ENCODE assay signal across 9 cellular contexts in genomic region chr7:13057462-13058200, GRCh38.
DNase-seq lines count a peak whose midpoint lies in the region; ATAC-seq and TF ChIP-seq lines count a peak whose summit lies in the region.
"Had no signal": no experiment of that assay in that cellular context is flagged by ENCODE, and none has a peak within 500 bp of the region (broad histone marks: within the 10 kb centered on the region; RNA-seq: fewer than 3 reads in every experiment).

No MANE protein-coding gene starts in this region.

- TF ChIP-seq CTCF in Peyer's patch (IDR thresholded peaks at IDR 0.05) (no peak), progenitor cell of endocrine pancreas (IDR thresholded peaks at IDR 0.05; ENCODE audit: unreplicated experiment) (no peak), brain microvascular endothelial cell (IDR thresholded peaks at IDR 0.05; ENCODE audit: low read depth, low read length, missing control alignments) (no peak), lower leg skin (IDR thresholded peaks at IDR 0.05) (no peak)

- TF ChIP-seq POLR2A in Peyer's patch (IDR thresholded peaks at IDR 0.05) (no peak), lower leg skin (IDR thresholded peaks at IDR 0.05) (no peak)

- no peaks in the 10 kb centered on the region for H3K36me3 Mint-ChIP-seq in activated CD4-positive, alpha-beta T cell treated with anti-CD3 and anti-CD28 coated beads, Interleukin-2, amount 10 ng/mL, durations not matched to agents 24 days and 14 days (ENCODE audit: low read depth)
- no peaks in the 10 kb centered on the region for H3K36me3 Mint-ChIP-seq in progenitor cell of endocrine pancreas (ENCODE audit: insufficient read depth)

- in situ Hi-C loops in brain microvascular endothelial cell (cut with HindIII; ENCODE audit: low pct_ligation_motif_present, low sequenced_read_pairs), result no loop called here

- H3K9me3 Mint-ChIP-seq in activated CD4-positive, alpha-beta T cell treated with anti-CD3 and anti-CD28 coated beads, Interleukin-2, amount 10 ng/mL, durations not matched to agents 24 days and 14 days, result peaks cover 4% of the 10 kb centered on the region
- H3K9me3 Mint-ChIP-seq in progenitor cell of endocrine pancreas (ENCODE audit: low read depth), result no peaks in the 10 kb centered on the region

- intact Hi-C loops in activated CD4-positive, alpha-beta T cell treated with anti-CD3 and anti-CD28 coated beads, Interleukin-2, amount 10 ng/mL, durations not matched to agents 24 days and 14 days (cut with micrococcal nuclease), result no loop called here
- intact Hi-C loops in lower leg skin (cut with DNase I; ENCODE audit: low total_unique reads), result no loop called here

- no peaks in the 10 kb centered on the region for H3K4me1 ChIP-seq in Peyer's patch

- H3K27me3 ChIP-seq in Peyer's patch, result no peaks in the 10 kb centered on the region
- H3K27me3 ChIP-seq in brain microvascular endothelial cell (replicated peaks), result no peaks in the 10 kb centered on the region

- H3K27ac Mint-ChIP-seq in activated CD4-positive, alpha-beta T cell treated with anti-CD3 and anti-CD28 coated beads, Interleukin-2, amount 10 ng/mL, durations not matched to agents 24 days and 14 days, result peak overlapping the region; percentile 75
- peak overlapping the region; percentile 12 for H3K27ac Mint-ChIP-seq in progenitor cell of endocrine pancreas

- peak; percentile 92 for ATAC-seq in HG02870 (IDR thresholded peaks at IDR 0.05; ENCODE audit: unreplicated experiment)

- WGBS in lower leg skin, 2 donors, result 68 to 71% methylated on average over 6 of the region's 6 CpGs

- H3K27me3 Mint-ChIP-seq in activated CD4-positive, alpha-beta T cell treated with anti-CD3 and anti-CD28 coated beads, Interleukin-2, amount 10 ng/mL, durations not matched to agents 24 days and 14 days, result peaks cover 5% of the 10 kb centered on the region
- no peaks in the 10 kb centered on the region for H3K27me3 Mint-ChIP-seq in progenitor cell of endocrine pancreas

- peak overlapping the region; percentile 74 for H3K4me3 Mint-ChIP-seq in activated CD4-positive, alpha-beta T cell treated with anti-CD3 and anti-CD28 coated beads, Interleukin-2, amount 10 ng/mL, durations not matched to agents 24 days and 14 days
- no peak overlapping the region for H3K4me3 Mint-ChIP-seq in progenitor cell of endocrine pancreas (ENCODE audit: low read depth)

- H3K9me3 ChIP-seq in Peyer's patch, result no peaks in the 10 kb centered on the region

- DNase-seq in activated CD4-positive, alpha-beta T cell treated with anti-CD3 and anti-CD28 coated beads, Interleukin-2, amount 10 ng/mL, durations not matched to agents 24 days and 14 days, result no peak
- no peak for DNase-seq in activated CD4-positive, alpha-beta T cell treated with anti-CD3 and anti-CD28 coated beads, Interleukin-2, amount 50 U/mL, for 1 hour
- DNase-seq in Peyer's patch (no peak), progenitor cell of endocrine pancreas (ENCODE audit: low spot score, unreplicated experiment) (no peak), brain microvascular endothelial cell (no peak), AG08395 (ENCODE audit: low spot score) (no peak), lower leg skin (ENCODE audit: low spot score in 2 of 2) (no peak)

- H3K4me3 ChIP-seq in Peyer's patch (peak overlapping the region in 1 of 4 donors; percentile 7), brain microvascular endothelial cell (ENCODE audit: low read depth, low read length) (no peak overlapping the region), lower leg skin (ENCODE audit: low read depth, poor library complexity, severe bottlenecking) (no peak overlapping the region)
- H3K4me3 ChIP-seq: SK-N-MC had no signal

- H3K27ac ChIP-seq in Peyer's patch (peak overlapping the region in 3 of 4 donors; percentile 14 to 60 (median 18)), brain microvascular endothelial cell (no peak overlapping the region)
- H3K27ac ChIP-seq: SK-N-MC had no signal

- peaks cover 15% of the 10 kb centered on the region for H3K4me1 Mint-ChIP-seq in activated CD4-positive, alpha-beta T cell treated with anti-CD3 and anti-CD28 coated beads, Interleukin-2, amount 10 ng/mL, durations not matched to agents 24 days and 14 days
- no peaks in the 10 kb centered on the region for H3K4me1 Mint-ChIP-seq in progenitor cell of endocrine pancreas (ENCODE audit: low read depth)

- no peaks in the 10 kb centered on the region for H3K36me3 ChIP-seq in Peyer's patch
- no peaks in the 10 kb centered on the region for H3K36me3 ChIP-seq in brain microvascular endothelial cell (replicated peaks)
